Comparison of ENCODE assay signal across 7 cellular contexts in the genomic region with DNA sequence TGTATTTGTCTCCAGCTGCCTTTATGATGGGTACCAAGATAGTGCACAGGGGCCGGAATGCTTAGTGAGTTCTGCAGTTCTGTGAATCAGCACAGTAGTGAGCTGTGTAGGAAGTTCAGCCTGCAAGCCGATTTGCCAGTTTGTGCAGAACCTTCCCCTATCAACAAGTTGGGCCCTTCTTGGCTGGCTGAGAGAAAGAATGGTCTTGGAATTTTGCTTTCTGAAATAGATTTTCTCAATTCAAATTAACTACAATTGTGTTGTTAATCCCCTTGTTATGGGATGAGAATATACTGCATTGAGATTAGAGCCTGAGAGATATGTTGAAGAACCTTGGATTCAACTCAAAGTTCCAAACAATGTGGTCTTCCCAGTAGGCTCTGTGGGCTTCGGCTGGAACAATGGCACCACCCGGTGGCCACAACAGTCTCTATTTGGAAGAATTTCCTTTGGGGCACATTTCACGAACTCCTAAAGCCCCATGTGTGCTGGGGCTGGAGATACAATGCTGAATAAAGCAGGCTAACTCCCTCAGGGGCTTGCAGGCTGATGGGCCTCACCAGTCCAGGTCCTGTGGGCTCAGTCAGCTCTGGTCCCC. TPM values are rescaled to one million over a fixed set of nuclear protein-coding genes. Genes with fewer than 3 reads are reported as not detected.
DNase-seq lines count a peak whose midpoint lies in the region; ATAC-seq and TF ChIP-seq lines count a peak whose summit lies in the region.

No MANE protein-coding gene starts in this region.

- H2BK12ac ChIP-seq in neuronal stem cell (ENCODE audit: low read length): no peak overlapping the region

- no peak overlapping the region for H3K27ac ChIP-seq in neuronal stem cell (replicated peaks; ENCODE audit: low read length)

- H2BK5ac ChIP-seq in neuronal stem cell (ENCODE audit: low read length): no peak overlapping the region

- no peaks in the 10 kb centered on the region for H3K9me3 ChIP-seq in neuronal stem cell (replicated peaks in 1 of 2; ENCODE audit: control insufficient read depth in 2 of 2, insufficient read depth in 1 of 2, low read depth in 1 of 2, low read length in 2 of 2)

- no peak overlapping the region for H2AFZ ChIP-seq in neuronal stem cell (ENCODE audit: low read length)

- no peak overlapping the region for H2BK120ac ChIP-seq in neuronal stem cell (ENCODE audit: low read depth, low read length)

- no peak overlapping the region for H4K8ac ChIP-seq in neuronal stem cell (ENCODE audit: low read depth, low read length)

- peak; percentile 81 for TF ChIP-seq RAD21 in Ishikawa (IDR thresholded peaks at IDR 0.05; ENCODE audit: low read depth)

- H3K4me3 ChIP-seq in GM06990 (replicated peaks; ENCODE audit: low read depth, low read length) (no peak overlapping the region), fibroblast of mammary gland (ENCODE audit: control insufficient read depth, low read depth, low read length) (no peak overlapping the region), neuronal stem cell (ENCODE audit: low read length in 2 of 2) (no peak overlapping the region)

- H3K9ac ChIP-seq in neuronal stem cell (ENCODE audit: low read depth, low read length, poor library complexity): no peak overlapping the region

- H4K91ac ChIP-seq in neuronal stem cell (ENCODE audit: low read depth, low read length, poor library complexity): no peak overlapping the region

- no peak for TF ChIP-seq EP300 in Ishikawa (IDR thresholded peaks at IDR 0.05; ENCODE audit: borderline replicate concordance)

- no peaks in the 10 kb centered on the region for H3K79me1 ChIP-seq in neuronal stem cell (ENCODE audit: low read depth, low read length)

- ATAC-seq in GM21367 (IDR thresholded peaks at IDR 0.05; ENCODE audit: unreplicated experiment): no peak
- no peak for ATAC-seq in HG03095 (IDR thresholded peaks at IDR 0.05; ENCODE audit: unreplicated experiment)

- H2BK15ac ChIP-seq in neuronal stem cell (ENCODE audit: low read length): no peak overlapping the region

- H3K14ac ChIP-seq in neuronal stem cell (ENCODE audit: low read length): no peak overlapping the region

- H3K36me3 ChIP-seq in GM06990 (ENCODE audit: control insufficient read depth, insufficient read depth, low read length) (no peaks in the 10 kb centered on the region), neuronal stem cell (replicated peaks in 1 of 2; ENCODE audit: control insufficient read depth in 2 of 2, insufficient read depth in 2 of 2, low read length in 2 of 2) (no peaks in the 10 kb centered on the region)

- H2AK5ac ChIP-seq in neuronal stem cell (ENCODE audit: low read depth, low read length): no peak overlapping the region

- H3K18ac ChIP-seq in neuronal stem cell (ENCODE audit: low read length): no peak overlapping the region

- no peaks in the 10 kb centered on the region for H3K27me3 ChIP-seq in GM06990 (replicated peaks; ENCODE audit: control insufficient read depth, insufficient read depth, low read length)
- no peaks in the 10 kb centered on the region for H3K27me3 ChIP-seq in neuronal stem cell (ENCODE audit: control insufficient read depth in 3 of 3, insufficient read depth in 3 of 3, low read depth in 1 of 3, low read length in 3 of 3)

- H3K23ac ChIP-seq in neuronal stem cell (ENCODE audit: low read depth, low read length, poor library complexity): no peak overlapping the region

- TF ChIP-seq CTCF in GM06990 (IDR thresholded peaks at IDR 0.05; ENCODE audit: insufficient read depth, low read length, poor library complexity, severe bottlenecking) (peak; percentile 52), fibroblast of mammary gland (conservative IDR thresholded peaks at IDR 0.05; ENCODE audit: control insufficient read depth, insufficient read depth, low read depth, low read length) (peak; percentile 61)

- no CpG with 5 or more reads among the region's 5 CpGs for WGBS in neuronal stem cell (ENCODE audit: extremely low coverage in 2 of 2, insufficient read length in 2 of 2, insufficient replicate concordance in 1 of 2), 2 donors

- H3K4me1 ChIP-seq in neuronal stem cell (ENCODE audit: control insufficient read depth in 2 of 2, insufficient read depth in 1 of 2, low read depth in 1 of 2, low read length in 2 of 2): no peaks in the 10 kb centered on the region

- no peak overlapping the region for H3K4me2 ChIP-seq in neuronal stem cell (ENCODE audit: insufficient read depth, low read length, poor library complexity, severe bottlenecking)

- no peak overlapping the region for H3K4ac ChIP-seq in neuronal stem cell (ENCODE audit: low read length)

- DNase-seq in GM06990 (ENCODE audit: extremely low read depth, insufficient read length) (no peak), RKO (ENCODE audit: low spot score) (peak; percentile 30), fibroblast of mammary gland (ENCODE audit: low read depth) (peak; percentile 65), neuronal stem cell (ENCODE audit: low spot score) (peak; percentile 37)

TF ChIP-seq in Ishikawa, 13 proteins besides CTCF, POLR2A, EP300 and RAD21:
- TF ChIP-seq CREB1 (IDR thresholded peaks at IDR 0.05; ENCODE audit: low read depth) (no peak), TAF1 (IDR thresholded peaks at IDR 0.05; ENCODE audit: low read depth) (no peak), FOXM1 (IDR thresholded peaks at IDR 0.05; ENCODE audit: borderline replicate concordance, low read depth) (no peak), ZBTB7A (IDR thresholded peaks at IDR 0.05; ENCODE audit: low read depth) (no peak), TEAD4 (IDR thresholded peaks at IDR 0.05) (no peak)
- TF ChIP-seq, protein P1, sequence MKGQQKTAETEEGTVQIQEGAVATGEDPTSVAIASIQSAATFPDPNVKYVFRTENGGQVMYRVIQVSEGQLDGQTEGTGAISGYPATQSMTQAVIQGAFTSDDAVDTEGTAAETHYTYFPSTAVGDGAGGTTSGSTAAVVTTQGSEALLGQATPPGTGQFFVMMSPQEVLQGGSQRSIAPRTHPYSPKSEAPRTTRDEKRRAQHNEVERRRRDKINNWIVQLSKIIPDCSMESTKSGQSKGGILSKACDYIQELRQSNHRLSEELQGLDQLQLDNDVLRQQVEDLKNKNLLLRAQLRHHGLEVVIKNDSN (IDR thresholded peaks at IDR 0.05): no peak
- TF ChIP-seq, protein P2, sequence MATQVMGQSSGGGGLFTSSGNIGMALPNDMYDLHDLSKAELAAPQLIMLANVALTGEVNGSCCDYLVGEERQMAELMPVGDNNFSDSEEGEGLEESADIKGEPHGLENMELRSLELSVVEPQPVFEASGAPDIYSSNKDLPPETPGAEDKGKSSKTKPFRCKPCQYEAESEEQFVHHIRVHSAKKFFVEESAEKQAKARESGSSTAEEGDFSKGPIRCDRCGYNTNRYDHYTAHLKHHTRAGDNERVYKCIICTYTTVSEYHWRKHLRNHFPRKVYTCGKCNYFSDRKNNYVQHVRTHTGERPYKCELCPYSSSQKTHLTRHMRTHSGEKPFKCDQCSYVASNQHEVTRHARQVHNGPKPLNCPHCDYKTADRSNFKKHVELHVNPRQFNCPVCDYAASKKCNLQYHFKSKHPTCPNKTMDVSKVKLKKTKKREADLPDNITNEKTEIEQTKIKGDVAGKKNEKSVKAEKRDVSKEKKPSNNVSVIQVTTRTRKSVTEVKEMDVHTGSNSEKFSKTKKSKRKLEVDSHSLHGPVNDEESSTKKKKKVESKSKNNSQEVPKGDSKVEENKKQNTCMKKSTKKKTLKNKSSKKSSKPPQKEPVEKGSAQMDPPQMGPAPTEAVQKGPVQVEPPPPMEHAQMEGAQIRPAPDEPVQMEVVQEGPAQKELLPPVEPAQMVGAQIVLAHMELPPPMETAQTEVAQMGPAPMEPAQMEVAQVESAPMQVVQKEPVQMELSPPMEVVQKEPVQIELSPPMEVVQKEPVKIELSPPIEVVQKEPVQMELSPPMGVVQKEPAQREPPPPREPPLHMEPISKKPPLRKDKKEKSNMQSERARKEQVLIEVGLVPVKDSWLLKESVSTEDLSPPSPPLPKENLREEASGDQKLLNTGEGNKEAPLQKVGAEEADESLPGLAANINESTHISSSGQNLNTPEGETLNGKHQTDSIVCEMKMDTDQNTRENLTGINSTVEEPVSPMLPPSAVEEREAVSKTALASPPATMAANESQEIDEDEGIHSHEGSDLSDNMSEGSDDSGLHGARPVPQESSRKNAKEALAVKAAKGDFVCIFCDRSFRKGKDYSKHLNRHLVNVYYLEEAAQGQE (IDR thresholded peaks at IDR 0.05; ENCODE audit: low read depth): no peak

RNA-seq across cellular contexts. Expression of a gene that starts 59.1 kb away (rescaled TPM):
- not detected for polyA plus RNA-seq in neuronal stem cell (2013, experiment 1 of 2)
- polyA plus RNA-seq in neuronal stem cell (2013, experiment 2 of 2): not detected
